ENCODE assay signal across 38 cellular contexts in the genomic region with DNA sequence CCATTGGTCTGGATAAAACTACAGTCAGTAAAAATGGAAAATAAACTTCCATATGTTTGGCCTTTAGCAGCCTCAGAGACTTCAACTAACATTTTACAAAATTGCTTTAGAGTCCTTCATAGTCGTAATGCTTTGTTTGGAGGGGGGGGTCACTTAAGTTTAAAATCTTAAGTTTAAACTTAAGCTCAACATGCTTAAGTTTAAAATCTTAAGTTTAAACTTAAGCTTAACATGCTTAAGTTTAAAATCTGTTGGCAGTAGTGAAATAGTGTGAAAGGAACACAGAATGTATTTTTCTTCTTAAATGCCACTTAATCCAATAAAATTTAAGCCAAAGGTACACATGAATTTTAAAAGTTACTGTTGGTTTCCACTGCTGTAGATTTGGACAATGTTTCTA. TPM values are rescaled to one million over a fixed set of nuclear protein-coding genes. Genes with fewer than 3 reads are reported as not detected.
"Had no signal": no experiment of that assay in that cellular context is flagged by ENCODE, and none has a peak within 500 bp of the region (broad histone marks: within the 10 kb centered on the region; RNA-seq: fewer than 3 reads in every experiment).

No MANE protein-coding gene starts in this region.

- H3K27ac ChIP-seq: adrenal gland, body of pancreas, brain microvascular endothelial cell, breast epithelium, VCaP had no signal

- H3K4me3 Mint-ChIP-seq: activated B cell treated with CpG ODN at 0.5 μM for 24 hours; activated CD4-positive, alpha-beta memory T cell treated with anti-CD3 and anti-CD28 coated beads for 36 hours; activated CD4-positive, alpha-beta T cell treated with anti-CD3 and anti-CD28 coated beads, Interleukin-2, amount 10 ng/mL, durations not matched to agents 7 days and 5 days; activated CD8-positive, alpha-beta T cell treated with anti-CD3 and anti-CD28 coated beads for 36 hours; activated naive CD4-positive, alpha-beta T cell treated with anti-CD3 and anti-CD28 coated beads for 36 hours; activated naive CD8-positive, alpha-beta T cell treated with anti-CD3 and anti-CD28 coated beads for 36 hours; activated T-cell treated with anti-CD3 and anti-CD28 coated beads, Interleukin-2, amount 50 U/mL, for 4 hours; activated T-cell treated with anti-CD3 and anti-CD28 coated beads, Interleukin-2, amount 50 U/mL, for 72 hours; activated T-helper 1 cell treated with anti-CD3 and anti-CD28 coated beads, Interleukin-12 subunit alpha, Interleukin-12 subunit beta, Interleukin-2, Interleukin-4 antibody, amounts not matched to agents 30 ng/mL and 10 ng/mL and 1 ng/mL, durations not matched to agents 14 hours and 24 hours and 36 hours; activated T-helper 17 cell treated with anti-CD3 and anti-CD28 coated beads, Interleukin-2, amount 50 U/mL, for 72 hours; central memory CD8-positive, alpha-beta T cell; T-cell; T-helper 17 cell; T-helper 2 cell treated with Interferon-gamma antibody and Interleukin-4, amounts not matched to agents 5 μg/mL and 100 μg/mL, for 36 hours had no signal

- H3K27me3 ChIP-seq: adrenal gland, body of pancreas, brain microvascular endothelial cell, breast epithelium had no signal

- H3K4me1 ChIP-seq: adrenal gland, body of pancreas, breast epithelium had no signal

- H3K36me3 Mint-ChIP-seq: activated CD4-positive, alpha-beta memory T cell treated with anti-CD3 and anti-CD28 coated beads for 36 hours; activated naive CD4-positive, alpha-beta T cell treated with anti-CD3 and anti-CD28 coated beads, Interleukin-2, amount 50 U/mL, for 72 hours; activated naive CD8-positive, alpha-beta T cell treated with anti-CD3 and anti-CD28 coated beads for 36 hours; T-cell had no signal

- H3K27ac Mint-ChIP-seq: activated B cell treated with CpG ODN at 0.5 μM for 24 hours; activated CD4-positive, alpha-beta memory T cell treated with anti-CD3 and anti-CD28 coated beads for 36 hours; activated CD4-positive, alpha-beta T cell treated with anti-CD3 and anti-CD28 coated beads, Interleukin-2, amount 10 ng/mL, durations not matched to agents 7 days and 5 days; activated CD8-positive, alpha-beta T cell treated with anti-CD3 and anti-CD28 coated beads for 36 hours; activated naive CD4-positive, alpha-beta T cell treated with anti-CD3 and anti-CD28 coated beads for 36 hours; activated naive CD4-positive, alpha-beta T cell treated with anti-CD3 and anti-CD28 coated beads, Interleukin-2, amount 50 U/mL, for 72 hours; activated naive CD8-positive, alpha-beta T cell treated with anti-CD3 and anti-CD28 coated beads for 36 hours; activated T-cell treated with anti-CD3 and anti-CD28 coated beads, Interleukin-2, amount 50 U/mL, for 72 hours; activated T-helper 1 cell treated with anti-CD3 and anti-CD28 coated beads, Interleukin-12 subunit alpha, Interleukin-12 subunit beta, Interleukin-2, Interleukin-4 antibody, amounts not matched to agents 30 ng/mL and 10 ng/mL and 1 ng/mL, durations not matched to agents 14 hours and 24 hours and 36 hours; activated T-helper 17 cell treated with anti-CD3 and anti-CD28 coated beads, Interleukin-2, amount 50 U/mL, for 72 hours; T-cell; T-helper 17 cell; T-helper 2 cell treated with Interferon-gamma antibody and Interleukin-4, amounts not matched to agents 5 μg/mL and 100 μg/mL, for 36 hours had no signal

- H3K9me3 ChIP-seq: adrenal gland, body of pancreas, breast epithelium had no signal

- FAIRE-seq: astrocyte, TTC549 had no signal

- ATAC-seq: activated CD8-positive, alpha-beta T cell treated with anti-CD3 and anti-CD28 coated beads for 36 hours; activated naive CD4-positive, alpha-beta T cell treated with anti-CD3 and anti-CD28 coated beads, Interleukin-2, amount 50 U/mL, for 72 hours; activated T-cell treated with anti-CD3 and anti-CD28 coated beads, Interleukin-2, amount 50 U/mL, for 4 hours; activated T-cell treated with anti-CD3 and anti-CD28 coated beads, Interleukin-2, amount 50 U/mL, for 72 hours; activated T-helper 17 cell treated with anti-CD3 and anti-CD28 coated beads, Interleukin-2, amount 50 U/mL, for 72 hours; body of pancreas; T-cell; T-helper 17 cell had no signal

- H3K27me3 Mint-ChIP-seq: activated B cell treated with CpG ODN at 0.5 μM for 24 hours; activated CD4-positive, alpha-beta memory T cell treated with anti-CD3 and anti-CD28 coated beads for 36 hours; activated CD8-positive, alpha-beta T cell treated with anti-CD3 and anti-CD28 coated beads for 36 hours; central memory CD8-positive, alpha-beta T cell; T-cell had no signal

- H3K4me1 Mint-ChIP-seq: activated B cell treated with CpG ODN at 0.5 μM for 24 hours; activated T-helper 17 cell treated with anti-CD3 and anti-CD28 coated beads, Interleukin-2, amount 50 U/mL, for 72 hours; central memory CD8-positive, alpha-beta T cell; T-cell; T-helper 17 cell had no signal

- DNase-seq: activated B cell treated with CpG ODN at 0.5 μM for 24 hours; activated CD4-positive, alpha-beta memory T cell treated with anti-CD3 and anti-CD28 coated beads for 36 hours; activated CD4-positive, alpha-beta T cell treated with anti-CD3 and anti-CD28 coated beads for 4 hours; activated CD4-positive, alpha-beta T cell treated with anti-CD3 and anti-CD28 coated beads, Interleukin-2, amount 10 ng/mL, durations not matched to agents 7 days and 5 days; activated CD4-positive, alpha-beta T cell treated with anti-CD3 and anti-CD28 coated beads, Interleukin-2, amount 50 U/mL, for 4 hours; activated CD4-positive, CD25-positive, alpha-beta regulatory T cell treated with anti-CD3 and anti-CD28 coated beads, Interleukin-2, amount 50 U/mL, for 72 hours; activated CD8-positive, alpha-beta memory T cell treated with anti-CD3 and anti-CD28 coated beads, Interleukin-2, amount 50 U/mL, for 4 hours; activated CD8-positive, alpha-beta T cell treated with anti-CD3 and anti-CD28 coated beads for 36 hours; activated effector memory CD4-positive, alpha-beta T cell treated with anti-CD3 and anti-CD28 coated beads, Interleukin-2, amount 50 U/mL, for 16 hours; activated gamma-delta T cell treated with Interleukin-2 at 50 U/mL for 16 hours; activated naive CD4-positive, alpha-beta T cell; activated naive CD4-positive, alpha-beta T cell treated with anti-CD3 and anti-CD28 coated beads for 36 hours; activated naive CD4-positive, alpha-beta T cell treated with anti-CD3 and anti-CD28 coated beads, Interleukin-2, amount 50 U/mL, for 16 hours; activated naive CD8-positive, alpha-beta T cell treated with anti-CD3 and anti-CD28 coated beads for 36 hours; activated T-cell treated with anti-CD3 and anti-CD28 coated beads for 4 hours; activated T-cell treated with anti-CD3 and anti-CD28 coated beads, Interleukin-2, amount 50 U/mL, for 1 hour; activated T-cell treated with anti-CD3 and anti-CD28 coated beads, Interleukin-2, amount 50 U/mL, for 4 hours; activated T-cell treated with anti-CD3 and anti-CD28 coated beads, Interleukin-2, amount 50 U/mL, for 72 hours; adrenal gland; amniotic stem cell; aorta; body of pancreas; brain microvascular endothelial cell; cerebellar nuclear complex; T-cell; T-helper 17 cell; T-helper 9 cell had no signal

- H3K9me3 Mint-ChIP-seq: activated CD4-positive, alpha-beta memory T cell treated with anti-CD3 and anti-CD28 coated beads for 36 hours; activated CD8-positive, alpha-beta T cell treated with anti-CD3 and anti-CD28 coated beads for 36 hours; activated naive CD4-positive, alpha-beta T cell treated with anti-CD3 and anti-CD28 coated beads, Interleukin-2, amount 50 U/mL, for 72 hours; activated naive CD8-positive, alpha-beta T cell treated with anti-CD3 and anti-CD28 coated beads for 36 hours; activated T-cell treated with anti-CD3 and anti-CD28 coated beads, Interleukin-2, amount 50 U/mL, for 72 hours; activated T-helper 1 cell treated with anti-CD3 and anti-CD28 coated beads, Interleukin-12 subunit alpha, Interleukin-12 subunit beta, Interleukin-2, Interleukin-4 antibody, amounts not matched to agents 30 ng/mL and 10 ng/mL and 1 ng/mL, durations not matched to agents 14 hours and 24 hours and 36 hours; T-cell; T-helper 2 cell treated with Interferon-gamma antibody and Interleukin-4, amounts not matched to agents 5 μg/mL and 100 μg/mL, for 36 hours had no signal

- H3K4me3 ChIP-seq: adrenal gland, body of pancreas, breast epithelium had no signal

- H3K36me3 ChIP-seq: adrenal gland, brain microvascular endothelial cell, breast epithelium had no signal

RNA-seq across cellular contexts. Expression of gene UNC5C, which starts 45.9 kb away (rescaled TPM):
- total RNA-seq: activated B cell treated with CpG ODN at 0.5 μM for 24 hours; activated CD4-positive, alpha-beta memory T cell treated with anti-CD3 and anti-CD28 coated beads for 36 hours; activated CD4-positive, alpha-beta T cell treated with anti-CD3 and anti-CD28 coated beads, Interleukin-2, amount 10 ng/mL, durations not matched to agents 7 days and 5 days; activated CD8-positive, alpha-beta memory T cell treated with anti-CD3 and anti-CD28 coated beads for 36 hours; activated CD8-positive, alpha-beta T cell treated with anti-CD3 and anti-CD28 coated beads for 36 hours; activated naive CD4-positive, alpha-beta T cell treated with anti-CD3 and anti-CD28 coated beads for 36 hours; activated naive CD4-positive, alpha-beta T cell treated with anti-CD3 and anti-CD28 coated beads, Interleukin-2, amount 50 U/mL, for 72 hours; activated naive CD8-positive, alpha-beta T cell treated with anti-CD3 and anti-CD28 coated beads for 36 hours; activated T-helper 1 cell treated with anti-CD3 and anti-CD28 coated beads, Interleukin-12 subunit alpha, Interleukin-12 subunit beta, Interleukin-2, Interleukin-4 antibody, amounts not matched to agents 30 ng/mL and 10 ng/mL and 1 ng/mL, durations not matched to agents 14 hours and 24 hours and 36 hours; T-cell; T-helper 1 cell treated with Interleukin-12 subunit alpha and Interleukin-12 subunit beta and Interleukin-4 antibody, amounts not matched to agents 30 ng/mL and 1 ng/mL, for 36 hours had no signal
